10 cellular contexts compared by ENCODE assay signal in the genomic region with DNA sequence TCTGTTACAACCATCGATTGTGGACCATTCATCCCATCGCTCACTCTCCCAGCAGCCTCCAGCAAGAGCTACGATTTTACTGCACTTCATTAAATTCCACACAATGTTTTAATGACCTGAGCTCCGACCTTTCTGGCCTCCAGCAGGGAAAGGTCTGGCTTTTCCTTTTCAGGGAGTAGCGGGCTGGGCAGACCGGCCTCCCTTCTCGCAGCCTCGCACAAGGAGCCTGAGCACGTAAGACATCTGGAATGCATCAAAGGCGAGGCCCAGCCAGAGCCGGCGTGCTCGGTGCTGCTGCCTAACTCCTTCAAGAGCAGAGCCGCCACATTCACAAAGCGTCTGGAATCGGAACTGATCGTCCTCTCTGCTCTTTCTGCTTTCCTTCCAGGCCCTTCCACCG. TPM values are rescaled to one million over a fixed set of nuclear protein-coding genes. Genes with fewer than 3 reads are reported as not detected.
DNase-seq lines count a peak whose midpoint lies in the region; FAIRE-seq and TF ChIP-seq lines count a peak whose summit lies in the region.
"Had no signal": no experiment of that assay in that cellular context is flagged by ENCODE, and none has a peak within 500 bp of the region (broad histone marks: within the 10 kb centered on the region; RNA-seq: fewer than 3 reads in every experiment).

No MANE protein-coding gene starts in this region.

- FAIRE-seq in RCC 7860 (lab: Jason Lieb, UNC) = no peak
- FAIRE-seq: K562, TTC549 had no signal

- H3K27me3 ChIP-seq in HUES64 (ENCODE audit: insufficient read depth, low read length) (no peaks in the 10 kb centered on the region), esophagus squamous epithelium (no peaks in the 10 kb centered on the region), tibial nerve (no peaks in the 10 kb centered on the region)

- H3K36me3 Mint-ChIP-seq in mesothelial cell of epicardium = peaks cover 15% of the 10 kb centered on the region

- WGBS in HUES64 = 88% methylated on average over 18 of the region's 18 CpGs
- WGBS in esophagus squamous epithelium, 2 donors = 67 to 78% methylated on average over 7 to 16 of the region's 18 CpGs
- 36 to 38% methylated on average over 18 of the region's 18 CpGs for WGBS in tibial nerve, 2 donors

- TF ChIP-seq POLR2A in esophagus squamous epithelium (IDR thresholded peaks at IDR 0.05) (no peak), tibial nerve (IDR thresholded peaks at IDR 0.05) (no peak)

- peak overlapping the region; percentile 99 for H3K27ac Mint-ChIP-seq in mesothelial cell of epicardium

- peak overlapping the region; percentile 46; the same call in 1 of the 2 replicates for H3K27ac ChIP-seq in HUES64 (ENCODE audit: low read depth, low read length)
- H3K27ac ChIP-seq in esophagus squamous epithelium = peak overlapping the region in 3 of 4 donors; percentile 50 to 68 (median 65)
- H3K27ac ChIP-seq in tibial nerve = peak overlapping the region in 3 of 4 donors; percentile 34 to 81 (median 80)

- intact Hi-C loops in esophagus squamous epithelium (cut with DNase I) = loop anchor here (10.0 kb wide), 1 partner anchor 90 kb away; no protein-coding TSS in a partner anchor

- H3K9me3 ChIP-seq in HUES64 (ENCODE audit: insufficient read depth, low read depth, low read length) (peaks cover 11% of the 10 kb centered on the region), esophagus squamous epithelium (no peaks in the 10 kb centered on the region), tibial nerve (no peaks in the 10 kb centered on the region)
- H3K9me3 ChIP-seq: right lobe of liver had no signal

- H3K4me3 ChIP-seq in HUES64 (ENCODE audit: low read length) = no peak overlapping the region
- H3K4me3 ChIP-seq in esophagus squamous epithelium = no peak overlapping the region
- H3K4me3 ChIP-seq in tibial nerve = no peak overlapping the region
- H3K4me3 ChIP-seq: K562, right lobe of liver had no signal

- no peaks in the 10 kb centered on the region for H3K9me3 Mint-ChIP-seq in mesothelial cell of epicardium

- H3K27me3 Mint-ChIP-seq in mesothelial cell of epicardium (ENCODE audit: low read depth) = no peaks in the 10 kb centered on the region

- DNase-seq in esophagus squamous epithelium (lab: John Stamatoyannopoulos, UW) (no peak), mesothelial cell of epicardium (ENCODE audit: low spot score in 2 of 2, unreplicated experiment in 2 of 2) (peak; percentile 49 to 75), tibial nerve (ENCODE audit: low spot score in 2 of 2) (peak; percentile 50 to 64), RCC 7860 (ENCODE audit: low spot score) (no peak), SHP77 treated with DMSO at 0.1 percent for 48 hours (lab: John Stamatoyannopoulos, UW) (no peak)
- DNase-seq in activated T-cell treated with anti-CD3 and anti-CD28 coated beads, Interleukin-2, amount 50 U/mL, for 48 hours = no peak

- TF ChIP-seq EP300 in tibial nerve (IDR thresholded peaks at IDR 0.05) = peak in 1 of 2 donors; percentile 69

- H3K4me1 ChIP-seq in HUES64 (ENCODE audit: insufficient read depth, low read length) (0 out of 2 replicates have a peak, but pooled peaks cover 9% of the 10 kb centered on the region), esophagus squamous epithelium (peaks cover 0 to 48% (median 22%) of the 10 kb centered on the region in 3 donors), tibial nerve (peaks cover 0 to 41% (median 17%) of the 10 kb centered on the region in 4 donors)

- peaks cover 15% of the 10 kb centered on the region for H3K36me3 ChIP-seq in HUES64 (ENCODE audit: insufficient read depth, low read length)
- peaks cover 0 to 4% (median 2%) of the 10 kb centered on the region in 3 donors for H3K36me3 ChIP-seq in esophagus squamous epithelium
- peaks cover 0 to 1% (median 0%) of the 10 kb centered on the region in 3 donors for H3K36me3 ChIP-seq in tibial nerve
- H3K36me3 ChIP-seq: right lobe of liver had no signal

- H3K4me1 Mint-ChIP-seq in mesothelial cell of epicardium = peaks cover 31% of the 10 kb centered on the region

- no peak overlapping the region for H3K9ac ChIP-seq in HUES64 (ENCODE audit: low read depth, low read length)

- TF ChIP-seq CTCF in esophagus squamous epithelium (IDR thresholded peaks at IDR 0.05) (no peak), mesothelial cell of epicardium (IDR thresholded peaks at IDR 0.05; ENCODE audit: unreplicated experiment) (no peak), tibial nerve (IDR thresholded peaks at IDR 0.05) (no peak)

- peak overlapping the region; percentile 38 for H3K4me3 Mint-ChIP-seq in mesothelial cell of epicardium

RNA-seq across cellular contexts. Expression of a gene that starts 32.5 kb away (rescaled TPM):
- 1.1 TPM for polyA plus RNA-seq in HUES64 (2013, experiment 1 of 2)
- polyA plus RNA-seq in HUES64 (2013, experiment 2 of 2) = 1.8 TPM
- total RNA-seq in esophagus squamous epithelium = under 1 TPM in 1 of 4 donors, not detected in 3; 0.57 TPM
- total RNA-seq in mesothelial cell of epicardium = 1.0 to 1.3 TPM (median 1.1 TPM) in 3 replicates
- under 1 TPM in 2 of 4 donors, not detected in 2; 0.30 to 0.63 TPM for total RNA-seq in tibial nerve

Comparison
In these comparisons a context has a peak if more than half of its experiments do, and no peak if none do; other contexts are left out.
1. DNase-seq: peak in mesothelial cell of epicardium (2 of 2) and tibial nerve (2 of 2); none in esophagus squamous epithelium (single experiment), RCC 7860 (single experiment), activated T-cell treated with anti-CD3 and anti-CD28 coated beads, Interleukin-2, amount 50 U/mL, for 48 hours (0 of 2) and SHP77 treated with DMSO at 0.1 percent for 48 hours (single experiment).
2. Peak in every context shown above with its lines, with median percentiles within 50 percentile points of each other: H3K27ac ChIP-seq.